ENCODE assay signal across 1 cellular context in genomic region chr2:84946204-84947009, GRCh38.
TF ChIP-seq lines count a peak whose summit lies in the region.

No MANE protein-coding gene starts in this region.

TF ChIP-seq in GM23338, 12 proteins besides CTCF, POLR2A, EP300 and RAD21 (continued from another document):
- TF ChIP-seq, protein P1, sequence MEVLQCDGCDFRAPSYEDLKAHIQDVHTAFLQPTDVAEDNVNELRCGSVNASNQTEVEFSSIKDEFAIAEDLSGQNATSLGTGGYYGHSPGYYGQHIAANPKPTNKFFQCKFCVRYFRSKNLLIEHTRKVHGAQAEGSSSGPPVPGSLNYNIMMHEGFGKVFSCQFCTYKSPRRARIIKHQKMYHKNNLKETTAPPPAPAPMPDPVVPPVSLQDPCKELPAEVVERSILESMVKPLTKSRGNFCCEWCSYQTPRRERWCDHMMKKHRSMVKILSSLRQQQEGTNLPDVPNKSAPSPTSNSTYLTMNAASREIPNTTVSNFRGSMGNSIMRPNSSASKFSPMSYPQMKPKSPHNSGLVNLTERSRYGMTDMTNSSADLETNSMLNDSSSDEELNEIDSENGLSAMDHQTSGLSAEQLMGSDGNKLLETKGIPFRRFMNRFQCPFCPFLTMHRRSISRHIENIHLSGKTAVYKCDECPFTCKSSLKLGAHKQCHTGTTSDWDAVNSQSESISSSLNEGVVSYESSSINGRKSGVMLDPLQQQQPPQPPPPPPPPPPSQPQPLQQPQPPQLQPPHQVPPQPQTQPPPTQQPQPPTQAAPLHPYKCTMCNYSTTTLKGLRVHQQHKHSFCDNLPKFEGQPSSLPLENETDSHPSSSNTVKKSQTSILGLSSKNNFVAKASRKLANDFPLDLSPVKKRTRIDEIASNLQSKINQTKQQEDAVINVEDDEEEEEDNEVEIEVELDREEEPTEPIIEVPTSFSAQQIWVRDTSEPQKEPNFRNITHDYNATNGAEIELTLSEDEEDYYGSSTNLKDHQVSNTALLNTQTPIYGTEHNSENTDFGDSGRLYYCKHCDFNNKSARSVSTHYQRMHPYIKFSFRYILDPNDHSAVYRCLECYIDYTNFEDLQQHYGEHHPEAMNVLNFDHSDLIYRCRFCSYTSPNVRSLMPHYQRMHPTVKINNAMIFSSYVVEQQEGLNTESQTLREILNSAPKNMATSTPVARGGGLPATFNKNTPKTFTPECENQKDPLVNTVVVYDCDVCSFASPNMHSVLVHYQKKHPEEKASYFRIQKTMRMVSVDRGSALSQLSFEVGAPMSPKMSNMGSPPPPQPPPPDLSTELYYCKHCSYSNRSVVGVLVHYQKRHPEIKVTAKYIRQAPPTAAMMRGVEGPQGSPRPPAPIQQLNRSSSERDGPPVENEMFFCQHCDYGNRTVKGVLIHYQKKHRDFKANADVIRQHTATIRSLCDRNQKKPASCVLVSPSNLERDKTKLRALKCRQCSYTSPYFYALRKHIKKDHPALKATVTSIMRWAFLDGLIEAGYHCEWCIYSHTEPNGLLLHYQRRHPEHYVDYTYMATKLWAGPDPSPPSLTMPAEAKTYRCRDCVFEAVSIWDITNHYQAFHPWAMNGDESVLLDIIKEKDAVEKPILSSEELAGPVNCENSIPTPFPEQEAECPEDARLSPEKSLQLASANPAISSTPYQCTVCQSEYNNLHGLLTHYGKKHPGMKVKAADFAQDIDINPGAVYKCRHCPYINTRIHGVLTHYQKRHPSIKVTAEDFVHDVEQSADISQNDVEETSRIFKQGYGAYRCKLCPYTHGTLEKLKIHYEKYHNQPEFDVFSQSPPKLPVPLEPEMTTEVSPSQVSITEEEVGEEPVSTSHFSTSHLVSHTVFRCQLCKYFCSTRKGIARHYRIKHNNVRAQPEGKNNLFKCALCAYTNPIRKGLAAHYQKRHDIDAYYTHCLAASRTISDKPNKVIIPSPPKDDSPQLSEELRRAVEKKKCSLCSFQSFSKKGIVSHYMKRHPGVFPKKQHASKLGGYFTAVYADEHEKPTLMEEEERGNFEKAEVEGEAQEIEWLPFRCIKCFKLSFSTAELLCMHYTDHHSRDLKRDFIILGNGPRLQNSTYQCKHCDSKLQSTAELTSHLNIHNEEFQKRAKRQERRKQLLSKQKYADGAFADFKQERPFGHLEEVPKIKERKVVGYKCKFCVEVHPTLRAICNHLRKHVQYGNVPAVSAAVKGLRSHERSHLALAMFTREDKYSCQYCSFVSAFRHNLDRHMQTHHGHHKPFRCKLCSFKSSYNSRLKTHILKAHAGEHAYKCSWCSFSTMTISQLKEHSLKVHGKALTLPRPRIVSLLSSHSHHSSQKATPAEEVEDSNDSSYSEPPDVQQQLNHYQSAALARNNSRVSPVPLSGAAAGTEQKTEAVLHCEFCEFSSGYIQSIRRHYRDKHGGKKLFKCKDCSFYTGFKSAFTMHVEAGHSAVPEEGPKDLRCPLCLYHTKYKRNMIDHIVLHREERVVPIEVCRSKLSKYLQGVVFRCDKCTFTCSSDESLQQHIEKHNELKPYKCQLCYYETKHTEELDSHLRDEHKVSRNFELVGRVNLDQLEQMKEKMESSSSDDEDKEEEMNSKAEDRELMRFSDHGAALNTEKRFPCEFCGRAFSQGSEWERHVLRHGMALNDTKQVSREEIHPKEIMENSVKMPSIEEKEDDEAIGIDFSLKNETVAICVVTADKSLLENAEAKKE (CRISPR knock-in tag; IDR thresholded peaks at IDR 0.05) = no peak
- no peak for TF ChIP-seq EZH2 (IDR thresholded peaks at IDR 0.05; ENCODE audit: low read depth, unreplicated experiment)
